In the genomic region with DNA sequence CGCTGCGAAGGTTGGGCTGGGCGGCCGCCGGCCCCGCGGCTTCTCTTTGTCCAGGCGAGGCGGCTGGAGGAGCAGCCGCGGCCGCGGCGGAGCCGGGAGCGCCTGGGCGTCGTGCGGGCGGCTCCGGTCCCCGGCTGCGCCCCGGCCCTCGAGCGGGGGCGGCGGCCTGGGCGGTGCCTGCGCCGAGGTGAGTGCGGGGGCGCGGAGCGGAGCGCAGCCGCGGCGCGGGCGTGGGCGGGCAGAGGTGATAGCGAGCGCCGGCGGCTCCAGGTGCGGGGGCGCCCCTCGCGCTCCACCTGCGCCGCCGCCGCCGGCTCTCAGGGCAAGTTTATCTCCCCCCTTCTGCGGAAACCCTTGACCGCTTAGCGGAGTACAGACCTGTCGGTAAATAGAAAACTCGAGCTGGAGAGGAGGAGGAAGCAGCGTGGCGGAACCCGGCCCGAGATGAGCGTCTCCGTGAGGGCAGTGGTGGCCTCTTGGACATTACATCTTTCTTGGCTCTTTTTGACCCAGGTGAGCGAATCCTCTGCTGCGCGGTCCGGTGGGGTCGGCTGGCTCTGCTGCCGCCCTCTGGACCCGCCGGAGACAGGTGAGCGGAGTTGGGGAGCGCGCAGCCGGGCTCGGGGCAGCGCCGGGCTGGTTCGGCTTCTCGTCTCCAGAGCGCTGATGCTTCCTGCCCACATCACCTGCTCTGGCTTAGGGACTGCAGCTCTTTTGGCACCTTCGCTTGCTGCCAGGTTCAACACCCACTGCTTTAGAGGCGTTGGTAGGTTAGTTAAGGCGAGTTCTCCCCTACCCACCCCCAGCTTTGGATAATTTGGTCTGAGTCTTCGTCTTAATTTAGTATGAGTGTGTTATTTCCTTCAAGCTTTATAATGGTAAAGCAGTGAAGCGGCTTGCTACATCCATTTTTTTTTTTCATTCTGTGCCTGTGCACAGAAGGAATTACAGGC, we compare ENCODE assay signal across 8 cellular contexts. TPM values are rescaled to one million over a fixed set of nuclear protein-coding genes. Genes with fewer than 3 reads are reported as not detected.
DNase-seq lines count a peak whose midpoint lies in the region; ATAC-seq and TF ChIP-seq lines count a peak whose summit lies in the region.

A gene (plus strand): TSS at position 241 of the 953 bp plus-strand sequence.

- H3K36me3 ChIP-seq in esophagus (ENCODE audit: control insufficient read depth in 2 of 2, insufficient read depth in 2 of 2, low read length in 1 of 2), result no peaks in the 10 kb centered on the region

- peaks cover 0 to 7% of the 10 kb centered on the region in 2 donors for H3K9me3 ChIP-seq in esophagus (ENCODE audit: control insufficient read depth in 2 of 2, insufficient read depth in 1 of 2, low read depth in 1 of 2, low read length in 1 of 2)

- no peaks in the 10 kb centered on the region for H3K36me3 Mint-ChIP-seq in activated CD4-positive, alpha-beta T cell treated with anti-CD3 and anti-CD28 coated beads, Interleukin-2, amount 10 ng/mL, durations not matched to agents 24 days and 14 days (ENCODE audit: low read depth)
- H3K36me3 Mint-ChIP-seq in nephron (ENCODE audit: low read depth), result no peaks in the 10 kb centered on the region

- DNase-seq in GM12864 (ENCODE audit: low read depth) (no peak), GM19238 (ENCODE audit: insufficient read length, low spot score) (no peak), NCI-H2171 (lab: John Stamatoyannopoulos, UW) (no peak)
- DNase-seq in activated CD4-positive, alpha-beta T cell treated with anti-CD3 and anti-CD28 coated beads, Interleukin-2, amount 10 ng/mL, durations not matched to agents 24 days and 14 days, result peak; percentile 62

- H3K4me3 Mint-ChIP-seq in activated CD4-positive, alpha-beta T cell treated with anti-CD3 and anti-CD28 coated beads, Interleukin-2, amount 10 ng/mL, durations not matched to agents 24 days and 14 days, result peak within 1 kb of the TSS; percentile 70
- H3K4me3 Mint-ChIP-seq in nephron, result peak within 1 kb of the TSS; percentile 82 to 91 (median 82)

- peaks cover 0 to 6% of the 10 kb centered on the region in 2 donors for H3K4me1 ChIP-seq in esophagus (ENCODE audit: control insufficient read depth in 2 of 2, insufficient read depth in 2 of 2, low read length in 1 of 2)

- H3K9me3 Mint-ChIP-seq in activated CD4-positive, alpha-beta T cell treated with anti-CD3 and anti-CD28 coated beads, Interleukin-2, amount 10 ng/mL, durations not matched to agents 24 days and 14 days, result peaks cover 13% of the 10 kb centered on the region
- H3K9me3 Mint-ChIP-seq in nephron, result peaks cover 7% of the 10 kb centered on the region

- intact Hi-C loops in activated CD4-positive, alpha-beta T cell treated with anti-CD3 and anti-CD28 coated beads, Interleukin-2, amount 10 ng/mL, durations not matched to agents 24 days and 14 days (cut with micrococcal nuclease), result no loop called here

- ATAC-seq in HG02884 (IDR thresholded peaks at IDR 0.05; ENCODE audit: unreplicated experiment) (peak; percentile 42), GM18870 (IDR thresholded peaks at IDR 0.05; ENCODE audit: unreplicated experiment) (no peak)

- H3K27me3 Mint-ChIP-seq in activated CD4-positive, alpha-beta T cell treated with anti-CD3 and anti-CD28 coated beads, Interleukin-2, amount 10 ng/mL, durations not matched to agents 24 days and 14 days, result peaks cover 47% of the 10 kb centered on the region
- peaks cover 75% of the 10 kb centered on the region for H3K27me3 Mint-ChIP-seq in nephron (ENCODE audit: low read depth)

- TF ChIP-seq CTCF in GM12864 (IDR thresholded peaks at IDR 0.05; ENCODE audit: low read depth, low read length, missing control alignments) (no peak), nephron (IDR thresholded peaks at IDR 0.05; ENCODE audit: unreplicated experiment in 3 of 3) (no peak)

- H3K27me3 ChIP-seq in esophagus (ENCODE audit: control insufficient read depth in 1 of 2, insufficient read depth in 2 of 2, low read length in 2 of 2), result peaks cover 4 to 8% of the 10 kb centered on the region in 2 donors

- peak within 1 kb of the TSS; percentile 35 for H3K4me3 ChIP-seq in GM12864 (ENCODE audit: low read depth, low read length)
- H3K4me3 ChIP-seq in esophagus (ENCODE audit: low read depth in 1 of 2, low read length in 2 of 2), result peak within 1 kb of the TSS; percentile 35 to 52

- H3K4me1 Mint-ChIP-seq in activated CD4-positive, alpha-beta T cell treated with anti-CD3 and anti-CD28 coated beads, Interleukin-2, amount 10 ng/mL, durations not matched to agents 24 days and 14 days, result no peaks in the 10 kb centered on the region
- peaks cover 5% of the 10 kb centered on the region for H3K4me1 Mint-ChIP-seq in nephron

- H3K27ac Mint-ChIP-seq in activated CD4-positive, alpha-beta T cell treated with anti-CD3 and anti-CD28 coated beads, Interleukin-2, amount 10 ng/mL, durations not matched to agents 24 days and 14 days, result no peak within 1 kb of the TSS
- H3K27ac Mint-ChIP-seq in nephron, result no peak within 1 kb of the TSS

- WGBS in esophagus, 2 donors, result 1 to 2% methylated on average over 67 to 89 of the region's 89 CpGs

- H3K27ac ChIP-seq in esophagus (ENCODE audit: low read depth in 2 of 2, low read length in 1 of 2), result no peak within 1 kb of the TSS

RNA-seq across cellular contexts. Expression of the gene that starts here (rescaled TPM):
- total RNA-seq in activated CD4-positive, alpha-beta T cell treated with anti-CD3 and anti-CD28 coated beads, Interleukin-2, amount 10 ng/mL, durations not matched to agents 24 days and 14 days, result not detected in 2 replicates
- polyA plus RNA-seq in esophagus, result under 1 TPM; 0.20 to 0.33 TPM

Comparison
In these comparisons a context has a peak if more than half of its experiments do, and no peak if none do; other contexts are left out.
1. Peak in DNase-seq in activated CD4-positive, alpha-beta T cell treated with anti-CD3 and anti-CD28 coated beads, Interleukin-2, amount 10 ng/mL, durations not matched to agents 24 days and 14 days; RNA of the gene not detected or under 1 TPM.